1 cellular context compared by ENCODE assay signal in genomic region chr13:95546919-95547318, GRCh38.
TF ChIP-seq lines count a peak whose summit lies in the region.

No MANE protein-coding gene starts in this region.

TF ChIP-seq in GM23338, 12 proteins besides CTCF, POLR2A, EP300 and RAD21 (continued from another document):
- TF ChIP-seq ZNF462 (CRISPR knock-in tag; IDR thresholded peaks at IDR 0.05), result no peak
- no peak for TF ChIP-seq JUNB (IDR thresholded peaks at IDR 0.05; ENCODE audit: unreplicated experiment)
- no peak for TF ChIP-seq NANOG (IDR thresholded peaks at IDR 0.05; ENCODE audit: borderline replicate concordance)
